ENCODE assay signal across 3 cellular contexts in the genomic region with DNA sequence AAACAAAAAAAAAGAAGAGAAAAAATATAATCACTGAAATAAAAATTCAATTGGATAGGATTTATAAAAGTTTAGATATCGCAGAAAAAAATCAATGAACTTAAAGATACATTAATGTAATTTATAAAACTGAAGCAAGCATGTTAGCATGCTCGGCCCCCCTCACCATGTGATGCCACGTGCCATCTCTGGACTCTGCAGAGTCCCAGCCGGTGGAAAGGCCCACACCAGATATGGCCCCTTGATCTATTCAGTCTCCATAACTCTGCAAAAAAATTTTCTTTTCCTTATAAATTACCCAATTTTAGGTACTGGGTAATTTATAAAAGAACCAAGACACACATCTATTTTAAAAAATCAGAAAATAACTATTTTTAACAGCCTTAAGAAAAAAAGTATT.
"Had no signal": no experiment of that assay in that cellular context is flagged by ENCODE, and none has a peak within 500 bp of the region (broad histone marks: within the 10 kb centered on the region; RNA-seq: fewer than 3 reads in every experiment).

No MANE protein-coding gene starts in this region.

- ATAC-seq: GM12878 had no signal

- H3K4me3 ChIP-seq: GM12878 had no signal

- DNase-seq: GDM1, GF-D8 had no signal
